ENCODE assay signal across 26 cellular contexts in genomic region chr15:41978534-41978933, GRCh38. TPM values are rescaled to one million over a fixed set of nuclear protein-coding genes. Genes with fewer than 3 reads are reported as not detected.
A peak's percentile ranks its signal among the peaks of the same experiment; 100 is the strongest.
DNase-seq lines count a peak whose midpoint lies in the region; ATAC-seq lines count a peak whose summit lies in the region.
"Had no signal": no experiment of that assay in that cellular context is flagged by ENCODE, and none has a peak within 500 bp of the region (broad histone marks: within the 10 kb centered on the region; RNA-seq: fewer than 3 reads in every experiment).

No MANE protein-coding gene starts in this region.

- H3K36me3 Mint-ChIP-seq in activated naive CD4-positive, alpha-beta T cell treated with anti-CD3 and anti-CD28 coated beads, Interleukin-2, amount 10 ng/mL, durations not matched to agents 7 days and 5 days, result no peaks in the 10 kb centered on the region
- no peaks in the 10 kb centered on the region for H3K36me3 Mint-ChIP-seq in activated naive CD4-positive, alpha-beta T cell treated with anti-CD3 and anti-CD28 coated beads, Interleukin-2, amount 50 U/mL, for 72 hours
- H3K36me3 Mint-ChIP-seq in activated T-cell treated with anti-CD3 and anti-CD28 coated beads, Interleukin-2, amount 50 U/mL, for 4 hours (ENCODE audit: insufficient read depth), result no peaks in the 10 kb centered on the region
- H3K36me3 Mint-ChIP-seq: CD8-positive, alpha-beta T cell had no signal

- peak; percentile 0 for DNase-seq in activated CD4-positive, alpha-beta T cell treated with anti-CD3 and anti-CD28 coated beads for 1 hour
- no peak for DNase-seq in activated CD4-positive, alpha-beta T cell treated with anti-CD3 and anti-CD28 coated beads, Interleukin-2, amount 50 U/mL, for 48 hours
- no peak for DNase-seq in activated naive CD4-positive, alpha-beta T cell treated with anti-CD3 and anti-CD28 coated beads, Interleukin-2, amount 10 ng/mL, durations not matched to agents 7 days and 5 days
- no peak for DNase-seq in activated naive CD4-positive, alpha-beta T cell treated with anti-CD3 and anti-CD28 coated beads, Interleukin-2, amount 50 U/mL, for 72 hours (ENCODE audit: low spot score in 2 of 2)
- DNase-seq in sciatic nerve (ENCODE audit: low spot score), result peak; percentile 17
- DNase-seq in activated T-cell treated with anti-CD3 and anti-CD28 coated beads, Interleukin-2, amount 50 U/mL, for 4 hours, result no peak
- DNase-seq in stimulated activated naive CD8-positive, alpha-beta T cell treated with anti-CD3 and anti-CD28 coated beads, Interleukin-15, Interleukin-2, amounts not matched to agents 100 U/mL and 50 U/mL, for 24 hours, result no peak
- no peak for DNase-seq in retina
- DNase-seq: CD8-positive, alpha-beta T cell; DMS79 treated with DMSO at 0.1 percent for 48 hours; Karpas-422; NCI-H1092 treated with DMSO at 0.1 percent for 48 hours; NCI-H1436; NCI-H187 treated with DMSO at 0.1 percent for 48 hours; NCI-H2171 treated with DMSO at 0.1 percent for 48 hours; NCI-H446; NCI-H524 treated with DMSO at 0.1 percent for 48 hours; NCI-H774; NK-92 treated with Interleukin-12 subunit alpha and Interleukin-12 subunit beta, amount 100 ng/mL, for 24 hours; PC-3; SJCRH30 had no signal

- ATAC-seq in activated naive CD4-positive, alpha-beta T cell treated with anti-CD3 and anti-CD28 coated beads, Interleukin-2, amount 50 U/mL, for 72 hours, result no peak
- ATAC-seq in sciatic nerve, result no peak
- ATAC-seq in activated T-cell treated with anti-CD3 and anti-CD28 coated beads, Interleukin-2, amount 50 U/mL, for 4 hours, result no peak
- ATAC-seq in stimulated activated naive CD8-positive, alpha-beta T cell treated with anti-CD3 and anti-CD28 coated beads, Interleukin-15, Interleukin-2, amounts not matched to agents 100 U/mL and 50 U/mL, for 24 hours, result no peak
- ATAC-seq: CD8-positive, alpha-beta T cell; HCT116; PC-3; Right ventricle myocardium inferior had no signal

- H3K4me1 Mint-ChIP-seq in activated naive CD4-positive, alpha-beta T cell treated with anti-CD3 and anti-CD28 coated beads, Interleukin-2, amount 10 ng/mL, durations not matched to agents 7 days and 5 days, result peaks cover 43% of the 10 kb centered on the region
- peaks cover 3% of the 10 kb centered on the region for H3K4me1 Mint-ChIP-seq in activated T-cell treated with anti-CD3 and anti-CD28 coated beads, Interleukin-2, amount 50 U/mL, for 4 hours (ENCODE audit: low read depth)
- H3K4me1 Mint-ChIP-seq: B cell had no signal

- intact Hi-C loops in sciatic nerve (cut with DNase I), result no loop called here

- H3K27me3 Mint-ChIP-seq in activated naive CD4-positive, alpha-beta T cell treated with anti-CD3 and anti-CD28 coated beads, Interleukin-2, amount 10 ng/mL, durations not matched to agents 7 days and 5 days, result peaks cover 13% of the 10 kb centered on the region
- H3K27me3 Mint-ChIP-seq in activated T-cell treated with anti-CD3 and anti-CD28 coated beads, Interleukin-2, amount 50 U/mL, for 4 hours (ENCODE audit: low read depth), result peaks cover 15% of the 10 kb centered on the region

- H3K4me3 Mint-ChIP-seq in activated naive CD4-positive, alpha-beta T cell treated with anti-CD3 and anti-CD28 coated beads, Interleukin-2, amount 10 ng/mL, durations not matched to agents 7 days and 5 days, result no peak overlapping the region
- H3K4me3 Mint-ChIP-seq in activated T-cell treated with anti-CD3 and anti-CD28 coated beads, Interleukin-2, amount 50 U/mL, for 4 hours, result no peak overlapping the region
- H3K4me3 Mint-ChIP-seq: B cell; CD8-positive, alpha-beta T cell had no signal

- peak overlapping the region; percentile 12 for H3K27ac Mint-ChIP-seq in activated naive CD4-positive, alpha-beta T cell treated with anti-CD3 and anti-CD28 coated beads, Interleukin-2, amount 10 ng/mL, durations not matched to agents 7 days and 5 days
- H3K27ac Mint-ChIP-seq in activated naive CD4-positive, alpha-beta T cell treated with anti-CD3 and anti-CD28 coated beads, Interleukin-2, amount 50 U/mL, for 72 hours, result no peak overlapping the region
- H3K27ac Mint-ChIP-seq: B cell; CD8-positive, alpha-beta T cell had no signal

- H3K9me3 Mint-ChIP-seq in activated naive CD4-positive, alpha-beta T cell treated with anti-CD3 and anti-CD28 coated beads, Interleukin-2, amount 10 ng/mL, durations not matched to agents 7 days and 5 days, result no peaks in the 10 kb centered on the region
- H3K9me3 Mint-ChIP-seq in activated naive CD4-positive, alpha-beta T cell treated with anti-CD3 and anti-CD28 coated beads, Interleukin-2, amount 50 U/mL, for 72 hours, result no peaks in the 10 kb centered on the region
- H3K9me3 Mint-ChIP-seq in activated T-cell treated with anti-CD3 and anti-CD28 coated beads, Interleukin-2, amount 50 U/mL, for 4 hours, result no peaks in the 10 kb centered on the region
- H3K9me3 Mint-ChIP-seq: CD8-positive, alpha-beta T cell had no signal

- CTCF ChIA-PET in activated naive CD4-positive, alpha-beta T cell treated with anti-CD3 and anti-CD28 coated beads, Interleukin-2, amount 10 ng/mL, durations not matched to agents 7 days and 5 days (lab: Charles Lee), result interaction anchor here (1.1 kb wide), 1 partner anchor 10 kb away, joined by 4 read pairs; no protein-coding TSS in a partner anchor

RNA-seq across cellular contexts. Expression of gene EHD4, which starts 6.2 kb away (rescaled TPM):
- total RNA-seq in activated naive CD4-positive, alpha-beta T cell treated with anti-CD3 and anti-CD28 coated beads, Interleukin-2, amount 50 U/mL, for 72 hours, result 10 to 100 TPM; 25.3 to 60.0 TPM
- total RNA-seq in sciatic nerve, result 27.3 TPM
- 10 to 100 TPM; 25.7 to 33.8 (median 27.6) TPM for total RNA-seq in activated T-cell treated with anti-CD3 and anti-CD28 coated beads, Interleukin-2, amount 50 U/mL, for 4 hours

RNA-seq across cellular contexts. Expression of gene PLA2G4E, which starts 42.3 kb away (rescaled TPM):
- not detected for total RNA-seq in activated naive CD4-positive, alpha-beta T cell treated with anti-CD3 and anti-CD28 coated beads, Interleukin-2, amount 50 U/mL, for 72 hours
- total RNA-seq in sciatic nerve, result not detected
- total RNA-seq in activated T-cell treated with anti-CD3 and anti-CD28 coated beads, Interleukin-2, amount 50 U/mL, for 4 hours, result not detected
- total RNA-seq: B cell; CD8-positive, alpha-beta T cell; H4; PC-3; RPMI7951; SJCRH30 had no signal

Comparison
In these comparisons a context has a peak if more than half of its experiments do, and no peak if none do; other contexts are left out.
1. DNase-seq: peak in activated CD4-positive, alpha-beta T cell treated with anti-CD3 and anti-CD28 coated beads for 1 hour (single experiment) and sciatic nerve (single experiment); none in activated CD4-positive, alpha-beta T cell treated with anti-CD3 and anti-CD28 coated beads, Interleukin-2, amount 50 U/mL, for 48 hours (0 of 2), activated naive CD4-positive, alpha-beta T cell treated with anti-CD3 and anti-CD28 coated beads, Interleukin-2, amount 10 ng/mL, durations not matched to agents 7 days and 5 days (single experiment), activated naive CD4-positive, alpha-beta T cell treated with anti-CD3 and anti-CD28 coated beads, Interleukin-2, amount 50 U/mL, for 72 hours (0 of 2), activated T-cell treated with anti-CD3 and anti-CD28 coated beads, Interleukin-2, amount 50 U/mL, for 4 hours (single experiment), stimulated activated naive CD8-positive, alpha-beta T cell treated with anti-CD3 and anti-CD28 coated beads, Interleukin-15, Interleukin-2, amounts not matched to agents 100 U/mL and 50 U/mL, for 24 hours (single experiment) and retina (single experiment).